In genomic region chr3:48428863-48429415, GRCh38 we compare ENCODE assay signal across 10 cellular contexts. TPM values are rescaled to one million over a fixed set of nuclear protein-coding genes. Genes with fewer than 3 reads are reported as not detected.
DNase-seq lines count a peak whose midpoint lies in the region; ATAC-seq, FAIRE-seq and TF ChIP-seq lines count a peak whose summit lies in the region.
"Had no signal": no experiment of that assay in that cellular context is flagged by ENCODE, and none has a peak within 500 bp of the region (broad histone marks: within the 10 kb centered on the region; RNA-seq: fewer than 3 reads in every experiment).

No MANE protein-coding gene starts in this region.

- H2AFZ ChIP-seq in keratinocyte (ENCODE audit: control insufficient read depth, low read length) = no peak overlapping the region

- POLR2A ChIA-PET in MCF 10A (lab: Yijun Ruan, JAX) = interaction anchor here (0.6 to 20.2 kb wide), 12 partner anchors 11 to 240 kb away, joined by 3 to 749 read pairs (median 4); partner anchors contain the start of genes ATRIP, CCDC51, CDC25A and PFKFB4

- no peak for FAIRE-seq in keratinocyte (lab: Jason Lieb, UNC)
- FAIRE-seq: G401.6 had no signal

- 0 to 1% (median 0%) methylated on average over 3 to 65 of the region's 65 CpGs for WGBS in spleen, 5 donors

- peaks cover 10 to 27% of the 10 kb centered on the region in 2 experiments for H3K36me3 ChIP-seq in keratinocyte (ENCODE audit: control insufficient read depth in 2 of 2, extremely low read depth in 1 of 2, insufficient read depth in 2 of 2, low read length in 2 of 2)
- H3K36me3 ChIP-seq in spleen = peaks cover 0 to 29% (median 18%) of the 10 kb centered on the region in 6 donors

- peaks cover 45% of the 10 kb centered on the region for H3K36me3 Mint-ChIP-seq in MCF 10A (ENCODE audit: insufficient read depth, unreplicated experiment)
- H3K36me3 Mint-ChIP-seq: activated naive CD8-positive, alpha-beta T cell had no signal

- TF ChIP-seq CTCF in MCF 10A (IDR thresholded peaks at IDR 0.05; ENCODE audit: unreplicated experiment) = no peak
- TF ChIP-seq CTCF in keratinocyte (optimal IDR thresholded peaks at IDR 0.05 in 1 of 3, IDR thresholded peaks at IDR 0.05 in 1 of 3, conservative IDR thresholded peaks at IDR 0.05 in 1 of 3; ENCODE audit: extremely low read depth in 1 of 3, insufficient read depth in 2 of 3, low read length in 3 of 3) = no peak
- no peak for TF ChIP-seq CTCF in spleen (IDR thresholded peaks at IDR 0.05 in 8 of 11, conservative IDR thresholded peaks at IDR 0.05 in 3 of 11)

- H3K9ac ChIP-seq in keratinocyte (ENCODE audit: control insufficient read depth, extremely low read depth, insufficient read depth, low read length) = peak overlapping the region; percentile 79

- TF ChIP-seq POLR2A in spleen (IDR thresholded peaks at IDR 0.05) = no peak

- peak overlapping the region; percentile 63 to 67 (median 66) for H3K4me3 ChIP-seq in keratinocyte (ENCODE audit: control insufficient read depth in 2 of 3, extremely low read depth in 1 of 3, insufficient read depth in 2 of 3, low read depth in 1 of 3, low read length in 3 of 3)
- H3K4me3 ChIP-seq in spleen = peak overlapping the region; percentile 70 to 83 (median 76)

- no peak for ATAC-seq in HG03196 (IDR thresholded peaks at IDR 0.05; ENCODE audit: unreplicated experiment)

- peak overlapping the region; percentile 99 for H3K4me2 ChIP-seq in keratinocyte (ENCODE audit: control insufficient read depth, extremely low read depth, insufficient read depth, low read depth, low read length)

- peaks cover 67% of the 10 kb centered on the region for H3K4me1 Mint-ChIP-seq in MCF 10A (ENCODE audit: insufficient read depth, unreplicated experiment)

- peak overlapping the region; percentile 5 for H3K27ac Mint-ChIP-seq in MCF 10A (ENCODE audit: low read depth, unreplicated experiment)
- H3K27ac Mint-ChIP-seq: activated naive CD8-positive, alpha-beta T cell had no signal

- no peaks in the 10 kb centered on the region for H3K9me3 ChIP-seq in keratinocyte (ENCODE audit: control insufficient read depth, low read depth, low read length)
- H3K9me3 ChIP-seq in spleen = no peaks in the 10 kb centered on the region

- H3K4me1 ChIP-seq in keratinocyte (ENCODE audit: control insufficient read depth, extremely low read depth, insufficient read depth, low read length) (peaks cover 75% of the 10 kb centered on the region), spleen (peaks cover 8 to 94% (median 51%) of the 10 kb centered on the region in 6 donors)

- H3K4me3 Mint-ChIP-seq in MCF 10A (ENCODE audit: unreplicated experiment) = peak overlapping the region; percentile 99

- peak; percentile 17 for DNase-seq in NCI-H510A treated with DMSO at 0.1 percent for 48 hours (lab: John Stamatoyannopoulos, UW)
- DNase-seq in NCI-H510A (lab: John Stamatoyannopoulos, UW) = no peak
- DNase-seq in LoVo (ENCODE audit: low spot score) = peak; percentile 10
- no peak for DNase-seq in MCF 10A (ENCODE audit: unreplicated experiment)
- DNase-seq in keratinocyte (ENCODE audit: low read depth, low spot score) = no peak
- no peak for DNase-seq in spleen
- DNase-seq in NCI-H2107 treated with DMSO at 0.1 percent for 48 hours (lab: John Stamatoyannopoulos, UW; ENCODE audit: unreplicated experiment) = no peak

- dilution Hi-C loops in keratinocyte (cut with MboI; ENCODE audit: extremely low pct_ligation_motif_present, low sequenced_read_pairs) = loop anchor here (25.0 kb wide), 1 partner anchor 167 kb away; no protein-coding TSS in a partner anchor

- no TSS peak for BruUV-seq in MCF 10A (replicated peaks; lab: Mats Ljungman, UMichigan)

- no peaks in the 10 kb centered on the region for H3K27me3 ChIP-seq in keratinocyte (ENCODE audit: control insufficient read depth, extremely low read depth, insufficient read depth, low read length)
- peaks cover 0 to 25% (median 9%) of the 10 kb centered on the region in 7 donors for H3K27me3 ChIP-seq in spleen (replicated peaks in 1 of 7)

- CTCF ChIA-PET in MCF 10A (lab: Yijun Ruan, JAX) = interaction anchor here (0.7 to 4.3 kb wide), 3 partner anchors 28 to 132 kb away, joined by 3 to 31 read pairs (median 3); no protein-coding TSS in a partner anchor

- H3K27ac ChIP-seq in keratinocyte (ENCODE audit: control insufficient read depth, insufficient read depth, low read length) (peak overlapping the region; percentile 83), spleen (peak overlapping the region; percentile 70 to 89 (median 86))

- no peaks in the 10 kb centered on the region for H3K9me1 ChIP-seq in keratinocyte (ENCODE audit: control insufficient read depth, extremely low read depth, insufficient read depth, low read length)

- no peaks in the 10 kb centered on the region for H3K9me3 Mint-ChIP-seq in MCF 10A (ENCODE audit: unreplicated experiment)

- peaks cover 11% of the 10 kb centered on the region for H4K20me1 ChIP-seq in keratinocyte (ENCODE audit: control insufficient read depth, extremely low read depth, insufficient read depth, low read length)

- no peaks in the 10 kb centered on the region for H3K27me3 Mint-ChIP-seq in MCF 10A (ENCODE audit: insufficient read depth, unreplicated experiment)
- H3K27me3 Mint-ChIP-seq: activated naive CD8-positive, alpha-beta T cell had no signal

- H3K79me2 ChIP-seq in keratinocyte (ENCODE audit: control insufficient read depth, insufficient read depth, low read length) = peaks cover 52% of the 10 kb centered on the region

- intact Hi-C loops in MCF 10A (cut with micrococcal nuclease) (no loop called here), spleen (cut with DNase I; ENCODE audit: low total_unique reads) (no loop called here)

RNA-seq across cellular contexts. Expression of gene PLXNB1, which starts 0.9 kb away (rescaled TPM):
- total RNA-seq in MCF 10A (2022) = 90.0 and 101 TPM in 2 replicates
- 67.5 to 124 TPM (median 83.0 TPM) in 3 replicates for polyA plus RNA-seq in keratinocyte
- 78.3 TPM for polyA plus RNA-seq in keratinocyte (2011; ENCODE audit: low read depth)
- 15.3 and 27.8 TPM in 2 replicates for polyA plus RNA-seq in keratinocyte (2011; cell fraction: cytosol; rRNA removed)
- 412 and 505 TPM in 2 replicates for polyA plus RNA-seq in keratinocyte (2011; cell fraction: nucleus; rRNA removed)
- polyA plus RNA-seq in keratinocyte (2012; ENCODE audit: low replicate concordance) = 67.7 and 78.5 TPM in 2 replicates
- polyA minus RNA-seq in keratinocyte = 149 to 232 TPM (median 170 TPM) in 3 replicates
- 90.0 TPM for polyA minus RNA-seq in keratinocyte (2011; cell fraction: cytosol; rRNA and poly(A)+ RNA removed)
- 318 and 338 TPM in 2 replicates for polyA minus RNA-seq in keratinocyte (2011; cell fraction: nucleus; rRNA and poly(A)+ RNA removed)
- total RNA-seq in spleen = 10 to 100 TPM; 31.8 to 95.9 (median 58.2) TPM
- 10 to 100 TPM; 12.3 to 58.3 (median 35.8) TPM for polyA plus RNA-seq in spleen

RNA-seq across cellular contexts. Expression of gene CCDC51, which starts 11.0 kb away (rescaled TPM):
- 31.9 and 32.5 TPM in 2 replicates for total RNA-seq in MCF 10A (2022)
- 27.9 to 28.8 TPM (median 28.4 TPM) in 3 replicates for polyA plus RNA-seq in keratinocyte
- polyA plus RNA-seq in keratinocyte (2011; ENCODE audit: low read depth) = 13.6 TPM
- 18.9 and 21.4 TPM in 2 replicates for polyA plus RNA-seq in keratinocyte (2011; cell fraction: cytosol; rRNA removed)
- polyA plus RNA-seq in keratinocyte (2011; cell fraction: nucleus; rRNA removed) = 20.3 and 22.1 TPM in 2 replicates
- 14.3 and 21.5 TPM in 2 replicates for polyA plus RNA-seq in keratinocyte (2012; ENCODE audit: low replicate concordance)
- 14.3 to 24.7 TPM (median 19.8 TPM) in 3 replicates for polyA minus RNA-seq in keratinocyte
- polyA minus RNA-seq in keratinocyte (2011; cell fraction: cytosol; rRNA and poly(A)+ RNA removed) = 15.3 TPM
- polyA minus RNA-seq in keratinocyte (2011; cell fraction: nucleus; rRNA and poly(A)+ RNA removed) = 5.0 and 8.2 TPM in 2 replicates
- 10 to 100 TPM in 6 of 7 donors, 1 to 10 TPM in 1; 8.4 to 22.2 (median 18.7) TPM for total RNA-seq in spleen
- polyA plus RNA-seq in spleen = 10 to 100 TPM; 10.2 to 15.8 (median 12.4) TPM

RNA-seq across cellular contexts. Expression of gene TMA7, which starts 11.1 kb away (rescaled TPM):
- total RNA-seq in MCF 10A (2022) (356 and 372 TPM in 2 replicates), spleen (100 to 1,000 TPM; 145 to 258 (median 170) TPM)
- polyA plus RNA-seq in keratinocyte (190 to 418 TPM (median 306 TPM) in 3 replicates), spleen (100 to 1,000 TPM; 606 to 753 (median 701) TPM)
- polyA plus RNA-seq in keratinocyte (2011; ENCODE audit: low read depth) = 59.2 TPM
- 291 and 312 TPM in 2 replicates for polyA plus RNA-seq in keratinocyte (2011; cell fraction: cytosol; rRNA removed)
- polyA plus RNA-seq in keratinocyte (2011; cell fraction: nucleus; rRNA removed) = 60.6 and 110 TPM in 2 replicates
- polyA plus RNA-seq in keratinocyte (2012; ENCODE audit: low replicate concordance) = 311 and 566 TPM in 2 replicates
- 2.3 to 21.0 TPM (median 11.6 TPM) in 3 replicates for polyA minus RNA-seq in keratinocyte
- 84.6 TPM for polyA minus RNA-seq in keratinocyte (2011; cell fraction: cytosol; rRNA and poly(A)+ RNA removed)
- 6.3 and 9.9 TPM in 2 replicates for polyA minus RNA-seq in keratinocyte (2011; cell fraction: nucleus; rRNA and poly(A)+ RNA removed)

RNA-seq across cellular contexts. Expression of gene ATRIP, which starts 17.6 kb away (rescaled TPM):
- total RNA-seq in MCF 10A (2022) (8.6 and 9.1 TPM in 2 replicates), spleen (10 to 100 TPM in 1 of 7 donors, 1 to 10 TPM in 6; 6.4 to 10.0 (median 7.0) TPM)
- polyA plus RNA-seq in keratinocyte (8.6 to 9.7 TPM (median 9.1 TPM) in 3 replicates), spleen (1 to 10 TPM; 5.2 to 5.7 (median 5.2) TPM)
- polyA plus RNA-seq in keratinocyte (2011; ENCODE audit: low read depth) = 2.1 TPM
- 7.6 and 9.1 TPM in 2 replicates for polyA plus RNA-seq in keratinocyte (2011; cell fraction: cytosol; rRNA removed)
- 13.1 and 13.9 TPM in 2 replicates for polyA plus RNA-seq in keratinocyte (2011; cell fraction: nucleus; rRNA removed)
- polyA plus RNA-seq in keratinocyte (2012; ENCODE audit: low replicate concordance) = 5.1 and 8.2 TPM in 2 replicates
- 10.4 to 15.1 TPM (median 15.0 TPM) in 3 replicates for polyA minus RNA-seq in keratinocyte
- 7.1 TPM for polyA minus RNA-seq in keratinocyte (2011; cell fraction: cytosol; rRNA and poly(A)+ RNA removed)
- 6.3 and 11.2 TPM in 2 replicates for polyA minus RNA-seq in keratinocyte (2011; cell fraction: nucleus; rRNA and poly(A)+ RNA removed)

RNA-seq across cellular contexts. Expression of gene FBXW12, which starts 56.9 kb away (rescaled TPM):
- total RNA-seq in MCF 10A (2022) = not detected in 2 replicates
- polyA plus RNA-seq in keratinocyte = not detected in 3 replicates
- not detected for polyA plus RNA-seq in keratinocyte (2011; ENCODE audit: low read depth)
- polyA plus RNA-seq in keratinocyte (2011; cell fraction: cytosol; rRNA removed) = not detected in 2 replicates
- not detected in 2 replicates for polyA plus RNA-seq in keratinocyte (2011; cell fraction: nucleus; rRNA removed)
- polyA plus RNA-seq in keratinocyte (2012; ENCODE audit: low replicate concordance) = 0.05 and 0.24 TPM in 2 replicates
- not detected in 3 replicates for polyA minus RNA-seq in keratinocyte
- polyA minus RNA-seq in keratinocyte (2011; cell fraction: cytosol; rRNA and poly(A)+ RNA removed) = not detected
- not detected in 2 replicates for polyA minus RNA-seq in keratinocyte (2011; cell fraction: nucleus; rRNA and poly(A)+ RNA removed)
- total RNA-seq in spleen = under 1 TPM in 2 of 7 donors, not detected in 5; 0.33 to 0.42 TPM
- not detected for polyA plus RNA-seq in spleen

Comparison
In these comparisons a context has a peak if more than half of its experiments do, and no peak if none do; other contexts are left out.
1. DNase-seq: peak in NCI-H510A treated with DMSO at 0.1 percent for 48 hours (single experiment) and LoVo (single experiment); none in NCI-H510A (single experiment), MCF 10A (single experiment), keratinocyte (single experiment), spleen (single experiment) and NCI-H2107 treated with DMSO at 0.1 percent for 48 hours (single experiment).